ENCODE assay signal across 16 cellular contexts in the genomic region with DNA sequence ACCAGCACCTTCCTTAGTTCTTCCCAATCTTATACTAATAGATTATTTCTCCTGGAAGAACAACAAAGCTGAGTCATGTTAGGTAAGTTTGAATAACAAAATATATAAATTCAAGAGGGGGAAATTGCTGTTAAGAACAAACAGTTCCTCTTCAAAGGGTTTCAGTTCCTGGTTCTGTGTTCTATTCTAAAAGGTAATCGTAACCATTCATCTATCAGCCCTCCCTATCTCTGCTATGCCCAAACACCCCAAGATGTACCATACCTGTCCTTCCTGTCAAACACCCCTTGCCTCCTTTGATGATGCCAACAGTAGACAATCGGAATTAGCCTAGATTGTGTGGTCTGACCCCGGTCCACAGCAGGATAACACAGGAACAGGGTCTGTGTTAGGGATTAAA. TPM values are rescaled to one million over a fixed set of nuclear protein-coding genes. Genes with fewer than 3 reads are reported as not detected.
DNase-seq lines count a peak whose midpoint lies in the region; ATAC-seq and TF ChIP-seq lines count a peak whose summit lies in the region.
"Had no signal": no experiment of that assay in that cellular context is flagged by ENCODE, and none has a peak within 500 bp of the region (broad histone marks: within the 10 kb centered on the region; RNA-seq: fewer than 3 reads in every experiment).

No MANE protein-coding gene starts in this region.

- no peak for TF ChIP-seq POLR2A in erythroblast (IDR thresholded peaks at IDR 0.05; ENCODE audit: low read length)

- intact Hi-C loops in ascending aorta (cut with DNase I), result loop anchor here (5.0 to 10.0 kb wide), 3 partner anchors 903 to 1981 kb away; partner anchors contain the start of genes NLN, SGTB and SREK1

- H3K9me3 ChIP-seq in ascending aorta (no peaks in the 10 kb centered on the region), WERI-Rb-1 (ENCODE audit: severe bottlenecking) (no peaks in the 10 kb centered on the region)
- H3K9me3 ChIP-seq: colonic mucosa had no signal

- H3K27ac ChIP-seq in ascending aorta (peak overlapping the region; percentile 95 to 97), WERI-Rb-1 (no peak overlapping the region)
- H3K27ac ChIP-seq: colonic mucosa had no signal

- H3K36me3 ChIP-seq in ascending aorta (no peaks in the 10 kb centered on the region), WERI-Rb-1 (no peaks in the 10 kb centered on the region)
- H3K36me3 ChIP-seq: colonic mucosa had no signal

- no peak for DNase-seq in ascending aorta (ENCODE audit: low spot score in 2 of 2)
- DNase-seq in NCI-H1930 (lab: John Stamatoyannopoulos, UW), result no peak
- no peak for DNase-seq in RKO (ENCODE audit: low spot score)
- DNase-seq in WERI-Rb-1, result no peak
- DNase-seq in erythroblast (lab: John Stamatoyannopoulos, UW), result no peak
- DNase-seq: activated CD8-positive, alpha-beta T cell treated with anti-CD3 and anti-CD28 coated beads for 36 hours; activated effector memory CD4-positive, alpha-beta T cell treated with Interleukin-2 at 50 U/mL for 16 hours; aorta; colonic mucosa; GDM1; NCI-H187 treated with DMSO at 0.1 percent for 48 hours; NCI-H774; posterior cingulate gyrus had no signal

- peaks cover 4 to 13% of the 10 kb centered on the region in 2 donors for H3K4me1 ChIP-seq in ascending aorta
- H3K4me1 ChIP-seq: colonic mucosa had no signal

- TF ChIP-seq CTCF in ascending aorta (IDR thresholded peaks at IDR 0.05) (no peak), WERI-Rb-1 (IDR thresholded peaks at IDR 0.05; ENCODE audit: low read depth, low read length) (no peak)

- H3K4me3 ChIP-seq in ascending aorta (peak overlapping the region in 1 of 2 donors; percentile 82), WERI-Rb-1 (ENCODE audit: low read depth, low read length) (no peak overlapping the region)
- H3K4me3 ChIP-seq: colonic mucosa had no signal

- peak; percentile 56 for ATAC-seq in GM18517 (IDR thresholded peaks at IDR 0.05; ENCODE audit: unreplicated experiment)
- ATAC-seq in GM21786 (IDR thresholded peaks at IDR 0.05; ENCODE audit: unreplicated experiment), result peak; percentile 57
- ATAC-seq in HG03432 (IDR thresholded peaks at IDR 0.05; ENCODE audit: unreplicated experiment), result peak; percentile 53
- ATAC-seq: activated CD8-positive, alpha-beta T cell treated with anti-CD3 and anti-CD28 coated beads for 36 hours had no signal

- H3K27me3 ChIP-seq in ascending aorta, result no peaks in the 10 kb centered on the region
- no peaks in the 10 kb centered on the region for H3K27me3 ChIP-seq in WERI-Rb-1 (ENCODE audit: insufficient read depth, low read depth, severe bottlenecking)

RNA-seq across cellular contexts. Expression of gene RNF180, which starts 4.2 kb away (rescaled TPM):
- total RNA-seq in ascending aorta, result 7.9 TPM
- total RNA-seq: activated CD8-positive, alpha-beta T cell treated with anti-CD3 and anti-CD28 coated beads for 36 hours had no signal
